Comparison of ENCODE assay signal across 1 cellular context in the genomic region with DNA sequence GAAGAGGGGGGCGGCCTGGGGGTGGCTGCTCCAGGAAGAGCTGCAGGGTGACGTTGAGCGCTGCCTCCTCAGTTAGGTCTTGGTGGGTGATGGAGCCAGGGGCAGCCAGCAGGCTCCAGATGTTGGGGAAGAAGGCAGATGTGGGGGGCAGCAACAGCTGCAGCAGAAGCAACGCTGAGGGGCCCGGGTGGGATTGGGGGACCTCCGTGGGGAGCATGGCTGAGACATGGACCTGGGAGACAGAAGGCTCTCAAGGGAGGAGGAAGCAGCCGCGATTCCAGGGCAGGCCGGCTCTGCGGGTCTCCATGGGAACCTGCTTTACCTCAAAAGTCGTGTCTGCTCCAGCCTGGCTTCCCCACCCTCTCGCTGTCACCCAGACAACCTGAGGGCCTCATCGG.
TF ChIP-seq lines count a peak whose summit lies in the region.

No MANE protein-coding gene starts in this region.

TF ChIP-seq in GM12878, 131 proteins besides CTCF, POLR2A, EP300 and RAD21:
- TF ChIP-seq SMARCA5 (IDR thresholded peaks at IDR 0.05) (0 out of 2 replicates have a peak, but pooled peaks have one; percentile 10), IRF4 (IDR thresholded peaks at IDR 0.05; ENCODE audit: low read depth, low read length) (no peak)
